In genomic region chr16:22152316-22152715, GRCh38 we compare ENCODE assay signal across 38 cellular contexts. TPM values are rescaled to one million over a fixed set of nuclear protein-coding genes. Genes with fewer than 3 reads are reported as not detected.
DNase-seq lines count a peak whose midpoint lies in the region; ATAC-seq, FAIRE-seq and TF ChIP-seq lines count a peak whose summit lies in the region.
"Had no signal": no experiment of that assay in that cellular context is flagged by ENCODE, and none has a peak within 500 bp of the region (broad histone marks: within the 10 kb centered on the region; RNA-seq: fewer than 3 reads in every experiment).

No MANE protein-coding gene starts in this region.

- H3K4me2 ChIP-seq in H1 (ENCODE audit: insufficient read depth in 1 of 2, low read depth in 2 of 2, low read length in 2 of 2) = no peak overlapping the region
- H3K4me2 ChIP-seq in trophoblast cell (ENCODE audit: low read length) = no peak overlapping the region
- H3K4me2 ChIP-seq: A549, BLaER1 had no signal

- H3K23ac ChIP-seq in H1 (ENCODE audit: insufficient read length) = no peak overlapping the region
- no peak overlapping the region for H3K23ac ChIP-seq in trophoblast cell (ENCODE audit: low read length)

- TF ChIP-seq POLR2A in H1 (IDR thresholded peaks at IDR 0.05; ENCODE audit: control extremely low read depth in 1 of 2, low read depth in 2 of 2, low read length in 2 of 2) (no peak), GM18505 (IDR thresholded peaks at IDR 0.05; ENCODE audit: borderline replicate concordance, extremely low read depth, insufficient read depth, insufficient read length) (no peak)

- WGBS in H1 (ENCODE audit: extremely low coverage in 1 of 2, insufficient coverage in 1 of 2, insufficient read length in 1 of 2, insufficient replicate concordance in 2 of 2, low coverage in 1 of 2, low lambda C conversion rate in 2 of 2, missing lambda C conversion rate in 1 of 2), 2 experiments = 86% methylated on average over 11 of the region's 11 CpGs; no CpG with 5 or more reads in 1 of the 2 experiments
- no CpG with 5 or more reads among the region's 11 CpGs for WGBS in trophoblast cell (ENCODE audit: extremely low coverage, insufficient coverage, insufficient read length)

- no peak overlapping the region for H2AK5ac ChIP-seq in H1 (ENCODE audit: low read depth, low read length)
- no peak overlapping the region for H2AK5ac ChIP-seq in trophoblast cell (ENCODE audit: low read length)

- no peaks in the 10 kb centered on the region for H4K20me1 ChIP-seq in H1 (replicated peaks in 1 of 2; ENCODE audit: control insufficient read depth in 1 of 2, insufficient read depth in 2 of 2, low read length in 2 of 2)
- H4K20me1 ChIP-seq: BLaER1 had no signal

- DNase-seq in H1 (ENCODE audit: low read depth in 1 of 2, low spot score in 2 of 2) = no peak
- DNase-seq in trophoblast cell = no peak
- DNase-seq in activated naive CD8-positive, alpha-beta T cell treated with anti-CD3 and anti-CD28 coated beads for 36 hours = no peak
- DNase-seq: 8988T; ACHN; AML-193; BE2C; C1 segment of cervical spinal cord; Caco-2; Calu3; CD4-positive, alpha-beta memory T cell; CD4-positive, alpha-beta T cell; CD4-positive, CD25-positive, alpha-beta regulatory T cell; CD8-positive, alpha-beta memory T cell; CD8-positive, alpha-beta T cell; COR-L47; DMS 273 treated with DMSO at 0.1 percent for 48 hours; DMS153; DMS53; DMS79; DMS79 treated with DMSO at 0.1 percent for 48 hours; DND-41; EL had no signal

- TF ChIP-seq RAD21 in H1 (IDR thresholded peaks at IDR 0.05 in 1 of 2, conservative IDR thresholded peaks at IDR 0.05 in 1 of 2; ENCODE audit: low read depth in 2 of 2, low read length in 2 of 2) = no peak

- H3K36me3 ChIP-seq in H1 (ENCODE audit: control insufficient read depth in 2 of 4, insufficient read depth in 4 of 4, low read length in 3 of 4) (no peaks in the 10 kb centered on the region), trophoblast cell (ENCODE audit: control insufficient read depth in 1 of 2, insufficient read depth in 2 of 2, low read length in 2 of 2) (no peaks in the 10 kb centered on the region)
- H3K36me3 ChIP-seq: BE2C; BLaER1; BLaER1 treated with 17β-estradiol and CSF1 and Interleukin-3, amounts not matched to agents 10 nM and 100 nM had no signal

- no peaks in the 10 kb centered on the region for H3K27me3 ChIP-seq in H1 (replicated peaks in 1 of 4; ENCODE audit: control insufficient read depth in 3 of 4, extremely low read depth in 1 of 4, insufficient read depth in 3 of 4, low read length in 3 of 4)
- H3K27me3 ChIP-seq in trophoblast cell (ENCODE audit: insufficient read depth, low read length) = no peaks in the 10 kb centered on the region
- H3K27me3 ChIP-seq: BLaER1; BLaER1 treated with 17β-estradiol and CSF1 and Interleukin-3, amounts not matched to agents 10 nM and 100 nM had no signal

- H3K4me1 Mint-ChIP-seq in activated naive CD8-positive, alpha-beta T cell treated with anti-CD3 and anti-CD28 coated beads for 36 hours = no peaks in the 10 kb centered on the region
- H3K4me1 Mint-ChIP-seq: B cell; CD14-positive monocyte; CD4-positive, alpha-beta memory T cell; CD4-positive, CD25-positive, alpha-beta regulatory T cell; CD8-positive, alpha-beta memory T cell had no signal

- H3K9ac ChIP-seq in H1 (replicated peaks in 1 of 4; ENCODE audit: extremely low read depth in 1 of 4, low read depth in 3 of 4, low read length in 3 of 4) (no peak overlapping the region), trophoblast cell (ENCODE audit: low read length) (peak overlapping the region; percentile 16)
- H3K9ac ChIP-seq: BLaER1; BLaER1 treated with 17β-estradiol and CSF1 and Interleukin-3, amounts not matched to agents 10 nM and 100 nM had no signal

- no peaks in the 10 kb centered on the region for H3K23me2 ChIP-seq in H1 (ENCODE audit: low read depth, low read length)

- H4K8ac ChIP-seq in H1 (ENCODE audit: extremely low read depth, insufficient read depth, low read length) = peak overlapping the region; percentile 9; the same call in 1 of the 2 replicates
- H4K8ac ChIP-seq in trophoblast cell (ENCODE audit: low read depth, low read length) = no peak overlapping the region

- no peak overlapping the region for H4K91ac ChIP-seq in H1 (replicated peaks; ENCODE audit: insufficient read length, low read length)
- no peak overlapping the region for H4K91ac ChIP-seq in trophoblast cell (ENCODE audit: low read depth, low read length)

- no peaks in the 10 kb centered on the region for H3K9me3 Mint-ChIP-seq in activated naive CD8-positive, alpha-beta T cell treated with anti-CD3 and anti-CD28 coated beads for 36 hours
- H3K9me3 Mint-ChIP-seq: CD14-positive monocyte; CD4-positive, alpha-beta memory T cell; CD4-positive, alpha-beta T cell; CD4-positive, CD25-positive, alpha-beta regulatory T cell; CD8-positive, alpha-beta memory T cell; CD8-positive, alpha-beta T cell had no signal

- H3K4me3 ChIP-seq in H1 (ENCODE audit: extremely low read depth in 1 of 4, insufficient read depth in 2 of 4, low read depth in 3 of 4, low read length in 4 of 4) (no peak overlapping the region), trophoblast cell (ENCODE audit: low read depth, low read length) (no peak overlapping the region)
- H3K4me3 ChIP-seq: A549; BLaER1; BLaER1 treated with 17β-estradiol and CSF1 and Interleukin-3, amounts not matched to agents 10 nM and 100 nM had no signal

- H2BK120ac ChIP-seq in H1 (replicated peaks; ENCODE audit: low read depth, low read length) (no peak overlapping the region), trophoblast cell (ENCODE audit: insufficient read depth, low read length, poor library complexity) (no peak overlapping the region)

- H4K12ac ChIP-seq in trophoblast cell (ENCODE audit: low read depth, low read length) = no peak overlapping the region

- H3K56ac ChIP-seq in H1 (replicated peaks; ENCODE audit: insufficient read length, low read depth, low read length) = no peak overlapping the region

- no peak for ATAC-seq in GM18505 (IDR thresholded peaks at IDR 0.05; ENCODE audit: unreplicated experiment)
- ATAC-seq: A549; CD8-positive, alpha-beta T cell had no signal

- no peak overlapping the region for H3K4me3 Mint-ChIP-seq in activated naive CD8-positive, alpha-beta T cell treated with anti-CD3 and anti-CD28 coated beads for 36 hours
- H3K4me3 Mint-ChIP-seq: B cell; CD14-positive monocyte; CD4-positive, alpha-beta T cell; CD4-positive, CD25-positive, alpha-beta regulatory T cell; CD8-positive, alpha-beta memory T cell; CD8-positive, alpha-beta T cell had no signal

- H3K4ac ChIP-seq in H1 (replicated peaks; ENCODE audit: insufficient read length, low read depth, low read length) = no peak overlapping the region
- no peak overlapping the region for H3K4ac ChIP-seq in trophoblast cell (ENCODE audit: low read depth, low read length)

- H2BK12ac ChIP-seq in H1 (ENCODE audit: low read depth, low read length) (no peak overlapping the region), trophoblast cell (ENCODE audit: low read length) (no peak overlapping the region)

- no peak overlapping the region for H3K27ac Mint-ChIP-seq in activated naive CD8-positive, alpha-beta T cell treated with anti-CD3 and anti-CD28 coated beads for 36 hours
- H3K27ac Mint-ChIP-seq: B cell; CD4-positive, alpha-beta memory T cell; CD4-positive, alpha-beta T cell; CD4-positive, CD25-positive, alpha-beta regulatory T cell; CD8-positive, alpha-beta memory T cell; CD8-positive, alpha-beta T cell had no signal

- H3K36me3 Mint-ChIP-seq in activated naive CD8-positive, alpha-beta T cell treated with anti-CD3 and anti-CD28 coated beads for 36 hours = no peaks in the 10 kb centered on the region
- H3K36me3 Mint-ChIP-seq: CD14-positive monocyte; CD4-positive, alpha-beta memory T cell; CD4-positive, CD25-positive, alpha-beta regulatory T cell; CD8-positive, alpha-beta memory T cell; CD8-positive, alpha-beta T cell had no signal

- no peak for FAIRE-seq in H1 (lab: Jason Lieb, UNC)
- FAIRE-seq: A204.1, A549, D721Med had no signal

- H3K79me2 ChIP-seq in H1 (ENCODE audit: control insufficient read depth in 1 of 2, insufficient read depth in 2 of 2, low read length in 2 of 2) (no peaks in the 10 kb centered on the region), trophoblast cell (ENCODE audit: control insufficient read depth, insufficient read depth, low read length, poor library complexity) (no peaks in the 10 kb centered on the region)

- H3K4me1 ChIP-seq in H1 (replicated peaks in 1 of 4; ENCODE audit: control insufficient read depth in 3 of 4, insufficient read depth in 4 of 4, low read length in 3 of 4) (no peaks in the 10 kb centered on the region), trophoblast cell (ENCODE audit: control insufficient read depth in 1 of 2, insufficient read depth in 2 of 2, low read length in 2 of 2) (no peaks in the 10 kb centered on the region)
- H3K4me1 ChIP-seq: A549, BE2C, BLaER1, Caco-2 had no signal

- TF ChIP-seq CTCF in H1 (IDR thresholded peaks at IDR 0.05; ENCODE audit: control extremely low read depth in 1 of 3, insufficient read depth in 1 of 3, low read depth in 1 of 3, low read length in 3 of 3) = no peak

- H3K9me3 ChIP-seq in H1 (ENCODE audit: insufficient read depth in 2 of 2, low read depth in 1 of 2, low read length in 1 of 2) (no peaks in the 10 kb centered on the region), trophoblast cell (ENCODE audit: insufficient read depth, low read depth, low read length) (peaks cover 2% of the 10 kb centered on the region)
- H3K9me3 ChIP-seq: A549; BE2C; BLaER1; BLaER1 treated with 17β-estradiol and CSF1 and Interleukin-3, amounts not matched to agents 10 nM and 100 nM; Caco-2 had no signal

- no peak overlapping the region for H3K27ac ChIP-seq in H1 (ENCODE audit: low read depth, low read length)
- H3K27ac ChIP-seq in trophoblast cell (ENCODE audit: low read depth, low read length) = no peak overlapping the region
- H3K27ac ChIP-seq: 22Rv1; A549; BLaER1; BLaER1 treated with 17β-estradiol and CSF1 and Interleukin-3, amounts not matched to agents 10 nM and 100 nM; C4-2B had no signal

- no peak overlapping the region for H3K14ac ChIP-seq in H1 (ENCODE audit: insufficient read length)
- H3K14ac ChIP-seq in trophoblast cell (ENCODE audit: low read length) = no peak overlapping the region

- H3K27me3 Mint-ChIP-seq in activated naive CD8-positive, alpha-beta T cell treated with anti-CD3 and anti-CD28 coated beads for 36 hours = no peaks in the 10 kb centered on the region

- TF ChIP-seq EP300 in H1 (IDR thresholded peaks at IDR 0.05; ENCODE audit: borderline replicate concordance in 1 of 2, low read depth in 2 of 2, low read length in 2 of 2) = no peak

- H2BK5ac ChIP-seq in H1 (ENCODE audit: low read depth, low read length) (no peak overlapping the region), trophoblast cell (ENCODE audit: low read depth, low read length, poor library complexity) (no peak overlapping the region)

- no peak overlapping the region for H2BK20ac ChIP-seq in H1 (ENCODE audit: low read length)

- H2BK15ac ChIP-seq in H1 (ENCODE audit: low read length) = no peak overlapping the region

- H3K18ac ChIP-seq in H1 (ENCODE audit: extremely low read depth, low read length) = no peak overlapping the region
- H3K18ac ChIP-seq in trophoblast cell (ENCODE audit: low read length) = no peak overlapping the region

- H2AFZ ChIP-seq in H1 (ENCODE audit: low read length) (no peak overlapping the region), trophoblast cell (ENCODE audit: insufficient read depth, low read length, poor library complexity) (no peak overlapping the region)

- CTCF ChIA-PET in H1 (lab: Charles Lee; ENCODE audit: partially characterized antibody) = interaction anchor here (1.2 to 6.3 kb wide), 2 partner anchors 12 to 56 kb away, joined by 3 to 42 read pairs; no protein-coding TSS in a partner anchor

- H4K5ac ChIP-seq in H1 (ENCODE audit: insufficient read length, low read depth, low read length) = no peak overlapping the region

- POLR2A ChIA-PET in H1 (lab: Charles Lee; ENCODE audit: partially characterized antibody) = no interaction called here

- H3K79me1 ChIP-seq in H1 (ENCODE audit: low read depth, low read length) (no peaks in the 10 kb centered on the region), trophoblast cell (ENCODE audit: low read length) (no peaks in the 10 kb centered on the region)

RNA-seq across cellular contexts. Expression of gene SDR42E2, which starts 10.0 kb away (rescaled TPM):
- not detected in 2 replicates for total RNA-seq in H1 (2021; fragmentation: NEBNext Ultra II Directional; extraction: Animal tissue kit (Norgen Biotek cat#: 25700))
- 0.08 and 0.25 TPM in 2 replicates for polyA plus RNA-seq in H1 (2011; rRNA removed)
- 0.05 TPM for polyA plus RNA-seq in H1 (2011; cell fraction: cytosol; rRNA removed)
- polyA plus RNA-seq in H1 (2011; cell fraction: nucleus; rRNA removed) = 0.50 TPM
- polyA plus RNA-seq in H1 (2012, experiment 1 of 2) = 0.11 to 0.21 TPM (median 0.14 TPM) in 4 replicates
- not detected for polyA plus RNA-seq in H1 (2012, experiment 2 of 2)
- polyA plus RNA-seq in H1 (2013, experiment 1 of 2) = 0.16 TPM
- polyA plus RNA-seq in H1 (2013, experiment 2 of 2) = 0.07 TPM
- polyA minus RNA-seq in H1 (2011; rRNA and poly(A)+ RNA removed) = 0.07 and 0.13 TPM in 2 replicates
- not detected for polyA minus RNA-seq in H1 (2011; cell fraction: cytosol; rRNA and poly(A)+ RNA removed)
- polyA minus RNA-seq in H1 (2011; cell fraction: nucleus; rRNA and poly(A)+ RNA removed) = 0.20 TPM
- 0.04 TPM in 1 of 2 replicates, not detected in the other for polyA plus RNA-seq in trophoblast cell (2013)
- total RNA-seq in activated naive CD8-positive, alpha-beta T cell treated with anti-CD3 and anti-CD28 coated beads for 36 hours = not detected
- total RNA-seq: A172, A673, Caco-2, Calu3, Daoy had no signal
- polyA plus RNA-seq: A549, AG04450, BJ had no signal

RNA-seq across cellular contexts. Expression of gene EEF2K, which starts 53.8 kb away (rescaled TPM):
- 30.2 and 30.5 TPM in 2 replicates for total RNA-seq in H1 (2021; fragmentation: NEBNext Ultra II Directional; extraction: Animal tissue kit (Norgen Biotek cat#: 25700))
- polyA plus RNA-seq in H1 (2011; rRNA removed) = 14.9 and 16.3 TPM in 2 replicates
- polyA plus RNA-seq in H1 (2011; cell fraction: cytosol; rRNA removed) = 11.8 TPM
- polyA plus RNA-seq in H1 (2011; cell fraction: nucleus; rRNA removed) = 31.1 TPM
- polyA plus RNA-seq in H1 (2012, experiment 1 of 2) = 10.5 to 14.2 TPM (median 13.2 TPM) in 4 replicates
- polyA plus RNA-seq in H1 (2012, experiment 2 of 2) = 9.7 TPM
- 12.2 TPM for polyA plus RNA-seq in H1 (2013, experiment 1 of 2)
- 14.9 TPM for polyA plus RNA-seq in H1 (2013, experiment 2 of 2)
- polyA minus RNA-seq in H1 (2011; rRNA and poly(A)+ RNA removed) = 49.2 and 51.9 TPM in 2 replicates
- 23.4 TPM for polyA minus RNA-seq in H1 (2011; cell fraction: cytosol; rRNA and poly(A)+ RNA removed)
- polyA minus RNA-seq in H1 (2011; cell fraction: nucleus; rRNA and poly(A)+ RNA removed) = 13.7 TPM
- 6.4 and 6.7 TPM in 2 replicates for polyA plus RNA-seq in trophoblast cell (2013)
- 10 to 100 TPM; 28.9 to 32.5 TPM for total RNA-seq in activated naive CD8-positive, alpha-beta T cell treated with anti-CD3 and anti-CD28 coated beads for 36 hours

RNA-seq across cellular contexts. Expression of gene VWA3A, which starts 60.0 kb away (rescaled TPM):
- not detected in 2 replicates for total RNA-seq in H1 (2021; fragmentation: NEBNext Ultra II Directional; extraction: Animal tissue kit (Norgen Biotek cat#: 25700))
- polyA plus RNA-seq in H1 (2011; rRNA removed) = 0.03 and 0.05 TPM in 2 replicates
- 0.04 TPM for polyA plus RNA-seq in H1 (2011; cell fraction: cytosol; rRNA removed)
- polyA plus RNA-seq in H1 (2011; cell fraction: nucleus; rRNA removed) = 0.10 TPM
- 0.07 to 0.10 TPM in 2 of 4 replicates, not detected in the others for polyA plus RNA-seq in H1 (2012, experiment 1 of 2)
- not detected for polyA plus RNA-seq in H1 (2012, experiment 2 of 2)
- polyA plus RNA-seq in H1 (2013, experiment 1 of 2) = not detected
- polyA plus RNA-seq in H1 (2013, experiment 2 of 2) = 0.04 TPM
- 0.22 and 0.39 TPM in 2 replicates for polyA minus RNA-seq in H1 (2011; rRNA and poly(A)+ RNA removed)
- polyA minus RNA-seq in H1 (2011; cell fraction: cytosol; rRNA and poly(A)+ RNA removed) = not detected
- 0.40 TPM for polyA minus RNA-seq in H1 (2011; cell fraction: nucleus; rRNA and poly(A)+ RNA removed)
- polyA plus RNA-seq in trophoblast cell (2013) = 0.04 TPM in 2 replicates
- under 1 TPM in 1 of 2 experiments, not detected in 1; 0.22 TPM for total RNA-seq in activated naive CD8-positive, alpha-beta T cell treated with anti-CD3 and anti-CD28 coated beads for 36 hours
- total RNA-seq: A172, Caco-2, Daoy had no signal
- polyA plus RNA-seq: AG04450; CD14-positive monocyte; CD4-positive, alpha-beta memory T cell; CD4-positive, CD25-positive, alpha-beta regulatory T cell; CD8-positive, alpha-beta memory T cell had no signal
